Comparison of ENCODE assay signal across 16 cellular contexts in genomic region chr15:32918481-32919026, GRCh38.
"Had no signal": no experiment of that assay in that cellular context is flagged by ENCODE, and none has a peak within 500 bp of the region (broad histone marks: within the 10 kb centered on the region; RNA-seq: fewer than 3 reads in every experiment).

No MANE protein-coding gene starts in this region.

- H3K27ac ChIP-seq: ovary had no signal

- H3K4me1 Mint-ChIP-seq: activated naive CD8-positive, alpha-beta T cell treated with anti-CD3 and anti-CD28 coated beads for 36 hours; immature natural killer cell; T-cell had no signal

- ATAC-seq: left cardiac atrium; mucosa of descending colon; natural killer cell treated with Interleukin-12 subunit alpha and Interleukin-12 subunit beta and Interleukin-15 and Interleukin-18, amount 100 ng/mL, for 72 hours; stimulated activated naive CD8-positive, alpha-beta T cell treated with anti-CD3 and anti-CD28 coated beads, Interleukin-15, Interleukin-2, amounts not matched to agents 100 U/mL and 50 U/mL, for 24 hours; T-cell had no signal

- H3K36me3 Mint-ChIP-seq: activated CD4-positive, alpha-beta memory T cell treated with anti-CD3 and anti-CD28 coated beads for 36 hours; activated naive CD8-positive, alpha-beta T cell treated with anti-CD3 and anti-CD28 coated beads for 36 hours; immature natural killer cell; natural killer cell treated with Interleukin-12 subunit alpha and Interleukin-12 subunit beta and Interleukin-15 and Interleukin-18, amount 100 ng/mL, for 72 hours; T-cell had no signal

- H3K27me3 ChIP-seq: ovary had no signal

- H3K4me3 Mint-ChIP-seq: activated CD4-positive, alpha-beta memory T cell treated with anti-CD3 and anti-CD28 coated beads for 36 hours; activated naive CD8-positive, alpha-beta T cell treated with anti-CD3 and anti-CD28 coated beads for 36 hours; immature natural killer cell; natural killer cell treated with Interleukin-12 subunit alpha and Interleukin-12 subunit beta and Interleukin-15 and Interleukin-18, amount 100 ng/mL, for 72 hours; T-cell had no signal

- H3K9me3 ChIP-seq: mucosa of descending colon, ovary had no signal

- H3K9me3 Mint-ChIP-seq: activated CD4-positive, alpha-beta memory T cell treated with anti-CD3 and anti-CD28 coated beads for 36 hours; activated naive CD8-positive, alpha-beta T cell treated with anti-CD3 and anti-CD28 coated beads for 36 hours; immature natural killer cell; natural killer cell treated with Interleukin-12 subunit alpha and Interleukin-12 subunit beta and Interleukin-15 and Interleukin-18, amount 100 ng/mL, for 72 hours; T-cell had no signal

- H3K4me3 ChIP-seq: mucosa of descending colon, ovary had no signal

- H3K36me3 ChIP-seq: ovary had no signal

- H3K27ac Mint-ChIP-seq: activated CD4-positive, alpha-beta memory T cell treated with anti-CD3 and anti-CD28 coated beads for 36 hours; activated naive CD8-positive, alpha-beta T cell treated with anti-CD3 and anti-CD28 coated beads for 36 hours; immature natural killer cell; natural killer cell treated with Interleukin-12 subunit alpha and Interleukin-12 subunit beta and Interleukin-15 and Interleukin-18, amount 100 ng/mL, for 72 hours; T-cell had no signal

- DNase-seq: activated CD4-positive, alpha-beta memory T cell treated with anti-CD3 and anti-CD28 coated beads for 36 hours; activated gamma-delta T cell treated with Interleukin-2 at 50 U/mL for 16 hours; activated naive CD8-positive, alpha-beta T cell treated with anti-CD3 and anti-CD28 coated beads for 36 hours; activated T-cell treated with anti-CD3 and anti-CD28 coated beads, Interleukin-2, amount 50 U/mL, for 48 hours; aorta; effector CD8-positive, alpha-beta T cell; hippocampal formation; immature natural killer cell; left cardiac atrium; mucosa of descending colon; ovary; stimulated activated CD4-positive, alpha-beta T cell treated with anti-CD3 and anti-CD28 coated beads, Interleukin-2, amount 100 ng/mL, for 48 hours; stimulated activated naive CD8-positive, alpha-beta T cell treated with anti-CD3 and anti-CD28 coated beads, Interleukin-15, Interleukin-2, amounts not matched to agents 100 U/mL and 50 U/mL, for 24 hours; T-cell; T1000 had no signal

- H3K27me3 Mint-ChIP-seq: activated naive CD8-positive, alpha-beta T cell treated with anti-CD3 and anti-CD28 coated beads for 36 hours had no signal
